ENCODE assay signal across 8 cellular contexts in the genomic region with DNA sequence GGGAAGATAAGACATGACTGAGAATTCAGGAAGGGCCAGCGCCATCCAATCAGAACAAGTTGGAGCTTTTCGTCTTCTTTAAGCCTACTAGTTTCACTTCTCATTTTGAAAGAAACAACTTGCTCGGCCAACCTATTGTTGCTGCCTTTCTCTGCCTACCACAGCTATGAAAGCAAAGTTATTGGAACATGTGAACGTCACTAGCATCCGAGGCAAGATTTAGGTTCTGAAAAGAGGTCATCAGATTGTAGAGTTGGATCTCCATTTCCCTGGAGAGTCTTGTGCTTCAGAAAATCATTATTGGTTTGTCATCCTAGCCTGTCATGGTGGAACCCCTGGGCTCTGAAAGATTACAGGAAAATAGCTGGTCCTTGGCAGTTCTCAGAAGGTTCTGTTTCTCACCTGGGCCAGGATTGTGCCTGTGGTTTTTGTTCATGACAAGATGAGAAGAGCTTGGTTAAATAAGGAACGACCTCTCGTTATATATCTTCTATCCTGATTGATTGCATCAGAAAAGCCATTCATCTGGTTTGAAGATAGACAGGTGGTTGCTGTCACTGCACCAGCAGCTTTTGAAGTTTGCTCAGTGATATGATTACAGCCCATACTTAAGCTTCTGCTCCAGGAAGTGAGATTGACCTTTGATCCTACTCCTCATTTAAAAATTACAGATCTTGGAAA. TPM values are rescaled to one million over a fixed set of nuclear protein-coding genes. Genes with fewer than 3 reads are reported as not detected.
DNase-seq lines count a peak whose midpoint lies in the region; ATAC-seq, FAIRE-seq and TF ChIP-seq lines count a peak whose summit lies in the region.

No MANE protein-coding gene starts in this region.

- H3K9me3 Mint-ChIP-seq in activated CD8-positive, alpha-beta T cell treated with anti-CD3 and anti-CD28 coated beads for 36 hours: no peaks in the 10 kb centered on the region
- H3K9me3 Mint-ChIP-seq in glutamatergic neuron (ENCODE audit: unreplicated experiment): peaks cover 2% of the 10 kb centered on the region

- no peaks in the 10 kb centered on the region for H3K36me3 Mint-ChIP-seq in activated CD8-positive, alpha-beta T cell treated with anti-CD3 and anti-CD28 coated beads for 36 hours (ENCODE audit: low read depth)
- H3K36me3 Mint-ChIP-seq in glutamatergic neuron (ENCODE audit: unreplicated experiment): peaks cover 3% of the 10 kb centered on the region

- intact Hi-C loops in activated CD8-positive, alpha-beta T cell treated with anti-CD3 and anti-CD28 coated beads for 36 hours (cut with micrococcal nuclease): no loop called here
- intact Hi-C loops in spleen (cut with DNase I; ENCODE audit: low total_unique reads): no loop called here

- H3K27me3 Mint-ChIP-seq in activated CD8-positive, alpha-beta T cell treated with anti-CD3 and anti-CD28 coated beads for 36 hours: peaks cover 3% of the 10 kb centered on the region
- no peaks in the 10 kb centered on the region for H3K27me3 Mint-ChIP-seq in glutamatergic neuron (ENCODE audit: unreplicated experiment)

- 52 to 63% (median 62%) methylated on average over 7 of the region's 7 CpGs for WGBS in spleen, 5 donors

- no peak overlapping the region; a peak in 1 of 22 replicates for H3K9ac ChIP-seq in BLaER1 treated with 17β-estradiol and CSF1 and Interleukin-3, amounts not matched to agents 10 nM and 100 nM

- peak overlapping the region; percentile 93 for H3K27ac Mint-ChIP-seq in activated CD8-positive, alpha-beta T cell treated with anti-CD3 and anti-CD28 coated beads for 36 hours
- no peak overlapping the region for H3K27ac Mint-ChIP-seq in glutamatergic neuron (ENCODE audit: unreplicated experiment)

- no peak for TF ChIP-seq POLR2A in spleen (IDR thresholded peaks at IDR 0.05)

- TF ChIP-seq CTCF in activated CD8-positive, alpha-beta T cell treated with anti-CD3 and anti-CD28 coated beads for 36 hours (IDR thresholded peaks at IDR 0.05): no peak
- no peak for TF ChIP-seq CTCF in spleen (IDR thresholded peaks at IDR 0.05 in 8 of 11, conservative IDR thresholded peaks at IDR 0.05 in 3 of 11)
- no peak for TF ChIP-seq CTCF in glutamatergic neuron (IDR thresholded peaks at IDR 0.05; ENCODE audit: partially characterized antibody, unreplicated experiment)

- H3K4me1 ChIP-seq in BLaER1 treated with 17β-estradiol and CSF1 and Interleukin-3, amounts not matched to agents 10 nM and 100 nM: peaks cover 36 to 54% (median 45%) of the 10 kb centered on the region in 10 experiments
- peaks cover 9 to 60% (median 41%) of the 10 kb centered on the region in 6 donors for H3K4me1 ChIP-seq in spleen

- peak; percentile 95 for FAIRE-seq in GM19239 (lab: Jason Lieb, UNC)

- no peaks in the 10 kb centered on the region for H3K36me3 ChIP-seq in BLaER1 treated with 17β-estradiol and CSF1 and Interleukin-3, amounts not matched to agents 10 nM and 100 nM
- no peaks in the 10 kb centered on the region for H3K36me3 ChIP-seq in spleen

- DNase-seq in GM19239 (ENCODE audit: insufficient read length, low spot score) (no peak), spleen (no peak), glutamatergic neuron (no peak), mucosa of gallbladder (ENCODE audit: low spot score) (no peak), DMS114 treated with DMSO at 0.1 percent for 48 hours (lab: John Stamatoyannopoulos, UW; ENCODE audit: unreplicated experiment) (no peak)
- DNase-seq in activated CD8-positive, alpha-beta T cell treated with anti-CD3 and anti-CD28 coated beads for 36 hours: peak; percentile 37

- H3K27ac ChIP-seq in BLaER1 treated with 17β-estradiol and CSF1 and Interleukin-3, amounts not matched to agents 10 nM and 100 nM: peak overlapping the region in 8 of 11 experiments; percentile 27 to 60 (median 36); a peak in 11 of 22 replicates
- H3K27ac ChIP-seq in spleen: peak overlapping the region in 4 of 8 donors; percentile 53 to 84 (median 63)

- peaks cover 0 to 6% (median 0%) of the 10 kb centered on the region in 11 experiments; a peak in 1 of 22 replicates for H3K27me3 ChIP-seq in BLaER1 treated with 17β-estradiol and CSF1 and Interleukin-3, amounts not matched to agents 10 nM and 100 nM
- peaks cover 0 to 9% (median 0%) of the 10 kb centered on the region in 7 donors for H3K27me3 ChIP-seq in spleen (replicated peaks in 1 of 7)

- ATAC-seq in HG03159 (IDR thresholded peaks at IDR 0.05; ENCODE audit: unreplicated experiment): peak; percentile 61
- peak; percentile 6 for ATAC-seq in activated CD8-positive, alpha-beta T cell treated with anti-CD3 and anti-CD28 coated beads for 36 hours

- peak overlapping the region; percentile 36 to 93 (median 79) for H3K4me2 ChIP-seq in BLaER1 treated with 17β-estradiol and CSF1 and Interleukin-3, amounts not matched to agents 10 nM and 100 nM

- no peak overlapping the region for H3K4me3 ChIP-seq in BLaER1 treated with 17β-estradiol and CSF1 and Interleukin-3, amounts not matched to agents 10 nM and 100 nM
- H3K4me3 ChIP-seq in spleen: peak overlapping the region in 1 of 8 donors; percentile 7

- CTCF ChIA-PET in activated CD8-positive, alpha-beta T cell treated with anti-CD3 and anti-CD28 coated beads for 36 hours (lab: Charles Lee): interaction anchor here (2.2 to 5.1 kb wide), 2 partner anchors 11 to 19 kb away, joined by 7 to 51 read pairs; no protein-coding TSS in a partner anchor

- peak overlapping the region; percentile 54 for H3K4me3 Mint-ChIP-seq in activated CD8-positive, alpha-beta T cell treated with anti-CD3 and anti-CD28 coated beads for 36 hours
- H3K4me3 Mint-ChIP-seq in glutamatergic neuron (ENCODE audit: unreplicated experiment): no peak overlapping the region

- H4K20me1 ChIP-seq in BLaER1 treated with 17β-estradiol and CSF1 and Interleukin-3, amounts not matched to agents 10 nM and 100 nM: no peaks in the 10 kb centered on the region

- peaks cover 73% of the 10 kb centered on the region for H3K4me1 Mint-ChIP-seq in activated CD8-positive, alpha-beta T cell treated with anti-CD3 and anti-CD28 coated beads for 36 hours (ENCODE audit: low read depth)
- H3K4me1 Mint-ChIP-seq in glutamatergic neuron (ENCODE audit: low read depth, unreplicated experiment): peaks cover 3% of the 10 kb centered on the region

- no peaks in the 10 kb centered on the region; a peak in 1 of 22 replicates for H3K9me3 ChIP-seq in BLaER1 treated with 17β-estradiol and CSF1 and Interleukin-3, amounts not matched to agents 10 nM and 100 nM (replicated peaks in 1 of 11)
- no peaks in the 10 kb centered on the region for H3K9me3 ChIP-seq in spleen

- POLR2A ChIA-PET in activated CD8-positive, alpha-beta T cell treated with anti-CD3 and anti-CD28 coated beads for 36 hours (lab: Charles Lee): interaction anchor here (0.7 kb wide), 2 partner anchors 13 to 48 kb away, joined by 3 to 5 read pairs; no protein-coding TSS in a partner anchor

RNA-seq across cellular contexts. Expression of a gene that starts 25.3 kb away (rescaled TPM):
- total RNA-seq in activated CD8-positive, alpha-beta T cell treated with anti-CD3 and anti-CD28 coated beads for 36 hours: not detected
- total RNA-seq in spleen: 1 to 10 TPM in 6 of 7 donors, under 1 TPM in 1; 0.79 to 4.6 (median 1.5) TPM
- polyA plus RNA-seq in spleen: under 1 TPM; 0.13 to 0.24 (median 0.22) TPM
- total RNA-seq in glutamatergic neuron (ENCODE audit: unreplicated experiment): 81.1 TPM
- 2.0 TPM for total RNA-seq in mucosa of gallbladder

Comparison
In these comparisons a context has a peak if more than half of its experiments do, and no peak if none do; other contexts are left out.
1. RNA of a gene that starts 25.3 kb away (total RNA-seq): 81.1 TPM in glutamatergic neuron (single experiment); 2.0 TPM in mucosa of gallbladder (single experiment), 0.79 to 4.6 TPM in spleen and not detected in activated CD8-positive, alpha-beta T cell treated with anti-CD3 and anti-CD28 coated beads for 36 hours; every median in the first group is over 10 times any median in the second.